23 cellular contexts compared by ENCODE assay signal in the genomic region with DNA sequence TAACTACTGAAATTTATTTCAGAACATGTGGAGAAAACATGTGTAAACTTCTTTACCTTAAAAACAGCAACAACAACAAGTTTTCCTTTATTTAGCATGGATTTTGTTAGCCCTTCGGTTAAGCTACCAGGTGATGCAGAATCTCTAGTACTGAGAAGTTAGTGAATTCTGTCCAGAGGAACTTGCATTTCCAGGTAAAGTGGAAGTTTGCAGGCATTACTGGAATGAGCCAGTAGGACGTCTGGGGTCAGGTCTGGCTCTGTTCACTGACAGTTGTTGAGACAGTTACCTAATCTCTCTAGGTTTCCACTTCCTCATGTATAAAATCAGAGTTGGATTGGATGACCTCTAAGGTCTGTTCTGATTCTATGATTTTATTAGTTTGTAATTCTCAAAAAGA.
"Had no signal": no experiment of that assay in that cellular context is flagged by ENCODE, and none has a peak within 500 bp of the region (broad histone marks: within the 10 kb centered on the region; RNA-seq: fewer than 3 reads in every experiment).

No MANE protein-coding gene starts in this region.

- H3K4me1 ChIP-seq: left ventricle myocardium inferior, right atrium auricular region, stomach, testis, thyroid gland, transverse colon, upper lobe of left lung, vagina had no signal

- H3K9me3 ChIP-seq: mucosa of descending colon, ovary, right atrium auricular region, stomach, testis, thyroid gland, transverse colon, upper lobe of left lung, vagina had no signal

- H3K27me3 ChIP-seq: hepatocyte, ovary, right atrium auricular region, stomach, testis, thyroid gland, transverse colon, upper lobe of left lung, vagina had no signal

- DNase-seq: islet precursor cell; left ventricle myocardium inferior; midbrain; mucosa of descending colon; naive thymus-derived CD4-positive, alpha-beta T cell; occipital lobe; ovary; stimulated activated CD4-positive, alpha-beta T cell treated with anti-CD3 and anti-CD28 coated beads, Interleukin-12 subunit alpha, Interleukin-12 subunit beta, amount 100 ng/mL, for 4 hours; stimulated activated CD4-positive, alpha-beta T cell treated with anti-CD3 and anti-CD28 coated beads, Interleukin-15, amount 100 ng/mL, for 24 hours; stimulated activated CD4-positive, alpha-beta T cell treated with anti-CD3 and anti-CD28 coated beads, Interleukin-2, amount 100 ng/mL, for 24 hours; stimulated activated CD4-positive, alpha-beta T cell treated with anti-CD3 and anti-CD28 coated beads, Interleukin-4, amount 100 ng/mL, for 1 hour; stimulated activated naive B cell treated with anti-CD40 and anti-IgM and Interleukin-4, amounts not matched to agents 10 μg/mL and 1 μg/mL and 100 μg/mL, for 72 hours; stimulated activated naive CD8-positive, alpha-beta T cell treated with anti-CD3 and anti-CD28 coated beads, Interleukin-15, Interleukin-2, amounts not matched to agents 100 U/mL and 50 U/mL, for 24 hours; stomach; testis; thyroid gland; transverse colon; upper lobe of left lung had no signal

- H3K79me2 ChIP-seq: hepatocyte had no signal

- H2AFZ ChIP-seq: hepatocyte had no signal

- H3K36me3 ChIP-seq: left ventricle myocardium inferior, ovary, right atrium auricular region, stomach, thyroid gland, transverse colon, upper lobe of left lung, vagina had no signal

- H3K27ac ChIP-seq: hepatocyte, left ventricle myocardium inferior, ovary, right atrium auricular region, skin epidermis, stomach, testis, thyroid gland, transverse colon, upper lobe of left lung, vagina had no signal

- H3K4me2 ChIP-seq: hepatocyte had no signal

- H3K4me3 ChIP-seq: hepatocyte, left ventricle myocardium inferior, lung, mucosa of descending colon, ovary, right atrium auricular region, skin epidermis, stomach, testis, thyroid gland, transverse colon, upper lobe of left lung, vagina had no signal
